19 cellular contexts compared by ENCODE assay signal in the genomic region with DNA sequence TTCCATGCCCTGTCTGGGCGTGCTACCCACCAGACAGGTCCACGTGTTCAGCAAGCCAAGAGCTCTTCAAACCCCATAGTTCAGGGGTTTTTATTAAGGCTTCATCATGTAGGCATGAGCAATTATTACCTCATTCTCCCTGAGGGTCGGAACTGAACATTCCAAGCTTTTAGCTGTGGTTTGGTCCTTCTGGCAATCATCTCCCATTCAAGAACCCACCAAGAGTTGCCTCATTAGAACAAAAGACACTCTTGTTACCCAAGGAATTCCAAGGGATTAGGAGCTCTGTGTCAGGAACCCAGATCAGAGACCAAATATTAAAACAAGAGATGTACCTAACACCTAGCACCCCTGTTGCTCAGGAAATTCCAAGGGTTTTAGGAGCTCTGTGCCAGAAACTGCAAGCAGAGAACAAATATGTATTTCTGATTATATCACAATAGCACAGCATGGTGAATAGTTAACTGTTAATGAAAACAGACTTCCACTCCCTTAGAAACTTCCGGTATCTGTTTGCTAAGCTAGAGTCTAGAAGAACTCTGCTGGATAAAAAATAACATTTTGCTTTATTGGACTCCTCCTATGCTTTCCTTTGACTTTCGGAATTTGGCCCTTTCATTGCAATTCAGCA.
DNase-seq lines count a peak whose midpoint lies in the region; ATAC-seq and TF ChIP-seq lines count a peak whose summit lies in the region.
"Had no signal": no experiment of that assay in that cellular context is flagged by ENCODE, and none has a peak within 500 bp of the region (broad histone marks: within the 10 kb centered on the region; RNA-seq: fewer than 3 reads in every experiment).

No MANE protein-coding gene starts in this region.

- no peaks in the 10 kb centered on the region for H3K79me2 ChIP-seq in GM23338 (replicated peaks; ENCODE audit: insufficient read depth)

- H3K4me3 ChIP-seq in GM23338, result no peak overlapping the region
- no peak overlapping the region for H3K4me3 ChIP-seq in choroid plexus epithelial cell (ENCODE audit: low read depth, low read length)
- H3K4me3 ChIP-seq: GM12878, left ventricle myocardium inferior had no signal

- H3K27ac Mint-ChIP-seq in GM23338 (peak overlapping the region; percentile 29; the same call in 1 of the 2 replicates), progenitor cell of endocrine pancreas (peak overlapping the region; percentile 20), natural killer cell (no peak overlapping the region)
- no peak overlapping the region for H3K27ac Mint-ChIP-seq in activated CD4-positive, alpha-beta T cell treated with anti-CD3 and anti-CD28 coated beads for 36 hours
- H3K27ac Mint-ChIP-seq: activated B cell treated with CpG ODN at 0.5 μM for 24 hours; activated naive CD8-positive, alpha-beta T cell treated with anti-CD3 and anti-CD28 coated beads, Interleukin-2, amount 50 U/mL, for 24 hours; stimulated activated effector memory CD8-positive, alpha-beta T cell treated with anti-CD3 and anti-CD28 coated beads, Interleukin-12 subunit alpha, Interleukin-12 subunit beta, amount 100 ng/mL, for 72 hours; T-helper 17 cell had no signal

- H3K4me1 Mint-ChIP-seq in GM23338 (no peaks in the 10 kb centered on the region; the same call in 1 of the 3 replicates), progenitor cell of endocrine pancreas (ENCODE audit: low read depth) (no peaks in the 10 kb centered on the region), natural killer cell (no peaks in the 10 kb centered on the region)
- H3K4me1 Mint-ChIP-seq in activated CD4-positive, alpha-beta T cell treated with anti-CD3 and anti-CD28 coated beads for 36 hours, result no peaks in the 10 kb centered on the region
- H3K4me1 Mint-ChIP-seq: activated B cell treated with CpG ODN at 0.5 μM for 24 hours; activated naive CD8-positive, alpha-beta T cell treated with anti-CD3 and anti-CD28 coated beads, Interleukin-2, amount 50 U/mL, for 24 hours; stimulated activated effector memory CD8-positive, alpha-beta T cell treated with anti-CD3 and anti-CD28 coated beads, Interleukin-12 subunit alpha, Interleukin-12 subunit beta, amount 100 ng/mL, for 72 hours had no signal

- H3K4me2 ChIP-seq in GM23338, result no peak overlapping the region

- CTCF ChIA-PET in activated CD4-positive, alpha-beta T cell treated with anti-CD3 and anti-CD28 coated beads for 36 hours (lab: Charles Lee), result interaction anchor here (0.6 to 1.0 kb wide), 4 partner anchors 9 to 23 kb away, joined by 3 to 5 read pairs (median 3); no protein-coding TSS in a partner anchor

- H3F3A ChIP-seq in GM23338 (replicated peaks; ENCODE audit: low read depth), result no peaks in the 10 kb centered on the region

- H3K27me3 ChIP-seq in GM23338 (ENCODE audit: insufficient read depth), result no peaks in the 10 kb centered on the region

- POLR2A ChIA-PET in activated CD4-positive, alpha-beta T cell treated with anti-CD3 and anti-CD28 coated beads for 36 hours (lab: Charles Lee), result no interaction called here

- no peak for DNase-seq in GM23338 (ENCODE audit: low spot score)
- DNase-seq in SK-MEL-5 (ENCODE audit: low read depth, low spot score), result peak; percentile 85
- peak; percentile 55 for DNase-seq in choroid plexus epithelial cell (ENCODE audit: low read depth)
- no peak for DNase-seq in progenitor cell of endocrine pancreas (ENCODE audit: low spot score, unreplicated experiment)
- no peak for DNase-seq in activated CD4-positive, alpha-beta T cell treated with anti-CD3 and anti-CD28 coated beads for 36 hours
- no peak for DNase-seq in NCI-H526 (lab: John Stamatoyannopoulos, UW)
- no peak for DNase-seq in natural killer cell
- no peak for DNase-seq in central memory CD4-positive, alpha-beta T cell
- DNase-seq: activated B cell treated with CpG ODN at 0.5 μM for 24 hours; activated CD8-positive, alpha-beta memory T cell treated with anti-CD3 and anti-CD28 coated beads for 24 hours; activated naive CD8-positive, alpha-beta T cell treated with anti-CD3 and anti-CD28 coated beads, Interleukin-2, amount 50 U/mL, for 24 hours; cerebellar nuclear complex; GDM1; left ventricle myocardium inferior; Right ventricle myocardium superior; stimulated activated CD4-positive, alpha-beta T cell treated with anti-CD3 and anti-CD28 coated beads, Interleukin-12 subunit alpha, Interleukin-12 subunit beta, amount 100 ng/mL, for 4 hours; T-helper 17 cell had no signal

- in situ Hi-C loops in SK-MEL-5 (cut with HindIII; ENCODE audit: low pct_unique_long_range_greater_than_20kb, low sequenced_read_pairs), result no loop called here

- no peak overlapping the region for H2AFZ ChIP-seq in GM23338

- TF ChIP-seq CTCF in GM23338 (conservative IDR thresholded peaks at IDR 0.05; ENCODE audit: low read depth in 2 of 2) (no peak), choroid plexus epithelial cell (conservative IDR thresholded peaks at IDR 0.05; ENCODE audit: low read depth, low read length) (no peak), progenitor cell of endocrine pancreas (IDR thresholded peaks at IDR 0.05; ENCODE audit: unreplicated experiment) (no peak), natural killer cell (IDR thresholded peaks at IDR 0.05) (no peak)

- H3K27ac ChIP-seq in GM23338 (ENCODE audit: low read depth), result no peak overlapping the region
- H3K27ac ChIP-seq: left ventricle myocardium inferior had no signal

- H3K4me3 Mint-ChIP-seq in GM23338, result no peak overlapping the region
- H3K4me3 Mint-ChIP-seq in progenitor cell of endocrine pancreas (ENCODE audit: low read depth), result no peak overlapping the region
- H3K4me3 Mint-ChIP-seq in activated CD4-positive, alpha-beta T cell treated with anti-CD3 and anti-CD28 coated beads for 36 hours, result no peak overlapping the region
- H3K4me3 Mint-ChIP-seq in natural killer cell, result no peak overlapping the region
- H3K4me3 Mint-ChIP-seq: activated B cell treated with CpG ODN at 0.5 μM for 24 hours; activated naive CD8-positive, alpha-beta T cell treated with anti-CD3 and anti-CD28 coated beads, Interleukin-2, amount 50 U/mL, for 24 hours; stimulated activated effector memory CD8-positive, alpha-beta T cell treated with anti-CD3 and anti-CD28 coated beads, Interleukin-12 subunit alpha, Interleukin-12 subunit beta, amount 100 ng/mL, for 72 hours; T-helper 17 cell had no signal

- ATAC-seq in GM23338, result no peak
- no peak for ATAC-seq in activated CD4-positive, alpha-beta T cell treated with anti-CD3 and anti-CD28 coated beads for 36 hours
- no peak for ATAC-seq in natural killer cell
- ATAC-seq: activated naive CD8-positive, alpha-beta T cell treated with anti-CD3 and anti-CD28 coated beads, Interleukin-2, amount 50 U/mL, for 24 hours; GM12878; stimulated activated effector memory CD8-positive, alpha-beta T cell treated with anti-CD3 and anti-CD28 coated beads, Interleukin-12 subunit alpha, Interleukin-12 subunit beta, amount 100 ng/mL, for 72 hours; T-helper 17 cell had no signal

- H3K4me1 ChIP-seq in GM23338 (ENCODE audit: insufficient read depth), result no peaks in the 10 kb centered on the region; the same call in 1 of the 2 replicates

- intact Hi-C loops in activated CD4-positive, alpha-beta T cell treated with anti-CD3 and anti-CD28 coated beads for 36 hours (cut with DNase I, micrococcal nuclease), result no loop called here
- intact Hi-C loops in natural killer cell (cut with micrococcal nuclease), result no loop called here

- no peaks in the 10 kb centered on the region for H3K9me2 ChIP-seq in GM23338 (ENCODE audit: insufficient read depth)

- H3K36me3 Mint-ChIP-seq in GM23338 (ENCODE audit: low read depth) (peaks cover 14% of the 10 kb centered on the region; the same call in 2 of the 3 replicates), progenitor cell of endocrine pancreas (ENCODE audit: insufficient read depth) (peaks cover 25% of the 10 kb centered on the region), natural killer cell (no peaks in the 10 kb centered on the region)
- H3K36me3 Mint-ChIP-seq in activated CD4-positive, alpha-beta T cell treated with anti-CD3 and anti-CD28 coated beads for 36 hours (ENCODE audit: low read depth), result peaks cover 16% of the 10 kb centered on the region
- H3K36me3 Mint-ChIP-seq: stimulated activated effector memory CD8-positive, alpha-beta T cell treated with anti-CD3 and anti-CD28 coated beads, Interleukin-12 subunit alpha, Interleukin-12 subunit beta, amount 100 ng/mL, for 72 hours had no signal

- H4K20me1 ChIP-seq in GM23338 (replicated peaks; ENCODE audit: insufficient read depth), result no peaks in the 10 kb centered on the region

- no peaks in the 10 kb centered on the region for H3K36me3 ChIP-seq in GM23338 (ENCODE audit: insufficient read depth)

- no peaks in the 10 kb centered on the region for H3K9me3 Mint-ChIP-seq in GM23338
- H3K9me3 Mint-ChIP-seq in progenitor cell of endocrine pancreas (ENCODE audit: low read depth), result no peaks in the 10 kb centered on the region
- H3K9me3 Mint-ChIP-seq in activated CD4-positive, alpha-beta T cell treated with anti-CD3 and anti-CD28 coated beads for 36 hours (ENCODE audit: low read depth), result no peaks in the 10 kb centered on the region
- H3K9me3 Mint-ChIP-seq in natural killer cell, result no peaks in the 10 kb centered on the region
- H3K9me3 Mint-ChIP-seq: activated B cell treated with CpG ODN at 0.5 μM for 24 hours; activated naive CD8-positive, alpha-beta T cell treated with anti-CD3 and anti-CD28 coated beads, Interleukin-2, amount 50 U/mL, for 24 hours; stimulated activated effector memory CD8-positive, alpha-beta T cell treated with anti-CD3 and anti-CD28 coated beads, Interleukin-12 subunit alpha, Interleukin-12 subunit beta, amount 100 ng/mL, for 72 hours had no signal

- H3K27me3 Mint-ChIP-seq in GM23338 (ENCODE audit: insufficient read depth, low read depth, poor library complexity) (no peaks in the 10 kb centered on the region), progenitor cell of endocrine pancreas (no peaks in the 10 kb centered on the region), natural killer cell (ENCODE audit: low read depth in 2 of 2) (no peaks in the 10 kb centered on the region)
- H3K27me3 Mint-ChIP-seq in activated CD4-positive, alpha-beta T cell treated with anti-CD3 and anti-CD28 coated beads for 36 hours, result no peaks in the 10 kb centered on the region
- H3K27me3 Mint-ChIP-seq: activated B cell treated with CpG ODN at 0.5 μM for 24 hours; activated naive CD8-positive, alpha-beta T cell treated with anti-CD3 and anti-CD28 coated beads, Interleukin-2, amount 50 U/mL, for 24 hours; T-helper 17 cell had no signal

TF ChIP-seq in GM23338, 12 proteins besides CTCF, POLR2A, EP300 and RAD21 (continues in another document):
- TF ChIP-seq JUNB (IDR thresholded peaks at IDR 0.05; ENCODE audit: unreplicated experiment), result no peak
- TF ChIP-seq POLR2AphosphoS5 (IDR thresholded peaks at IDR 0.05; ENCODE audit: low read depth), result no peak
- TF ChIP-seq EZH2 (IDR thresholded peaks at IDR 0.05; ENCODE audit: low read depth, unreplicated experiment), result no peak
- TF ChIP-seq EZH2phosphoT487 (IDR thresholded peaks at IDR 0.05; ENCODE audit: unreplicated experiment), result no peak
- TF ChIP-seq ZNF114 (CRISPR knock-in tag; IDR thresholded peaks at IDR 0.05), result no peak

Comparison
In these comparisons a context has a peak if more than half of its experiments do, and no peak if none do; other contexts are left out.
1. DNase-seq: peak in SK-MEL-5 (single experiment) and choroid plexus epithelial cell (single experiment); none in GM23338 (single experiment), progenitor cell of endocrine pancreas (single experiment), activated CD4-positive, alpha-beta T cell treated with anti-CD3 and anti-CD28 coated beads for 36 hours (single experiment), NCI-H526 (0 of 2), natural killer cell (single experiment) and central memory CD4-positive, alpha-beta T cell (single experiment).
2. H3K27ac Mint-ChIP-seq: peak in GM23338 (single experiment) and progenitor cell of endocrine pancreas (single experiment); none in activated CD4-positive, alpha-beta T cell treated with anti-CD3 and anti-CD28 coated beads for 36 hours (single experiment) and natural killer cell (0 of 2).